1 cellular context compared by ENCODE assay signal in genomic region chr4:48727666-48728459, GRCh38.
TF ChIP-seq lines count a peak whose summit lies in the region.

No MANE protein-coding gene starts in this region.

TF ChIP-seq in HCT116, 20 proteins besides CTCF, POLR2A, EP300 and RAD21 (continued from another document):
- TF ChIP-seq ATF3 (IDR thresholded peaks at IDR 0.05) = no peak
- no peak for TF ChIP-seq SP1 (IDR thresholded peaks at IDR 0.05; ENCODE audit: low read depth)
- TF ChIP-seq FOSL1 (IDR thresholded peaks at IDR 0.05; ENCODE audit: low read depth) = no peak
- TF ChIP-seq YY1 (IDR thresholded peaks at IDR 0.05; ENCODE audit: extremely low read depth, insufficient replicate concordance, low read depth, low read length) = no peak
- no peak for TF ChIP-seq ELF1 (IDR thresholded peaks at IDR 0.05; ENCODE audit: borderline replicate concordance, low read depth)
- no peak for TF ChIP-seq REST (IDR thresholded peaks at IDR 0.05; ENCODE audit: low read depth)
- no peak for TF ChIP-seq CBX3 (IDR thresholded peaks at IDR 0.05; ENCODE audit: low read depth)
- no peak for TF ChIP-seq SRF (IDR thresholded peaks at IDR 0.05; ENCODE audit: low read depth)
- no peak for TF ChIP-seq JUND (IDR thresholded peaks at IDR 0.05)
- TF ChIP-seq SIN3A (IDR thresholded peaks at IDR 0.05; ENCODE audit: low read depth) = no peak
- TF ChIP-seq ZNF274 (IDR thresholded peaks at IDR 0.05; ENCODE audit: low read depth, low read length) = no peak
- no peak for TF ChIP-seq ZFX (IDR thresholded peaks at IDR 0.05)
- no peak for TF ChIP-seq MAX (IDR thresholded peaks at IDR 0.05)
- no peak for TF ChIP-seq EZH2phosphoT487 (IDR thresholded peaks at IDR 0.05; ENCODE audit: borderline replicate concordance)
- no peak for TF ChIP-seq ZBTB33 (IDR thresholded peaks at IDR 0.05; ENCODE audit: extremely low read depth, insufficient replicate concordance, low read length)
- no peak for TF ChIP-seq TCF7L2 (IDR thresholded peaks at IDR 0.05; ENCODE audit: borderline replicate concordance, extremely low read depth, insufficient read depth, insufficient read length)
- no peak for TF ChIP-seq EGR1 (IDR thresholded peaks at IDR 0.05; ENCODE audit: low read depth)
